In genomic region chr19:38142176-38143035, GRCh38 we compare ENCODE assay signal across 8 cellular contexts.
A peak's percentile ranks its signal among the peaks of the same experiment; 100 is the strongest.
DNase-seq lines count a peak whose midpoint lies in the region; ATAC-seq and TF ChIP-seq lines count a peak whose summit lies in the region.

No MANE protein-coding gene starts in this region.

- H3K4me1 ChIP-seq in mucosa of descending colon (ENCODE audit: low read depth) = no peaks in the 10 kb centered on the region

- H3K4me3 ChIP-seq in mucosa of descending colon = no peak overlapping the region

- DNase-seq in Right ventricle myocardium inferior (ENCODE audit: missing footprints) = no peak
- DNase-seq in cardiac septum (ENCODE audit: low spot score) = no peak
- DNase-seq in NCI-H2227 treated with DMSO at 0.1 percent for 48 hours (lab: John Stamatoyannopoulos, UW) = peak; percentile 98
- peak; percentile 55 to 67 for DNase-seq in activated CD4-positive, alpha-beta T cell treated with anti-CD3 and anti-CD28 coated beads, Interleukin-2, amount 50 U/mL, for 48 hours
- peak; percentile 63 for DNase-seq in epidermal melanocyte (ENCODE audit: insufficient read length, low spot score)
- peak in 2 of 3 donors; percentile 33 to 39 for DNase-seq in mucosa of descending colon
- DNase-seq in stromal cell of bone marrow (ENCODE audit: low read depth) = peak; percentile 20
- no peak for DNase-seq in GDM1 (lab: John Stamatoyannopoulos, UW)

- H3K36me3 ChIP-seq in mucosa of descending colon (ENCODE audit: low read depth) = no peaks in the 10 kb centered on the region

- TF ChIP-seq CTCF in mucosa of descending colon (IDR thresholded peaks at IDR 0.05) = peak; percentile 8

- ATAC-seq in Right ventricle myocardium inferior (peak; percentile 50), mucosa of descending colon (peak; percentile 65)

- H3K9me3 ChIP-seq in mucosa of descending colon = no peaks in the 10 kb centered on the region

- intact Hi-C loops in Right ventricle myocardium inferior (cut with DNase I) = loop anchor here (5.0 kb wide), 1 partner anchor 90 kb away; no protein-coding TSS in a partner anchor
- intact Hi-C loops in cardiac septum (cut with DNase I) = loop anchor here (5.0 to 10.0 kb wide), 2 partner anchors 85 to 182 kb away; no protein-coding TSS in a partner anchor
- intact Hi-C loops in mucosa of descending colon (cut with DNase I, micrococcal nuclease) = no loop called here

Comparison
In these comparisons a context has a peak if more than half of its experiments do, and no peak if none do; other contexts are left out.
1. DNase-seq: peak in NCI-H2227 treated with DMSO at 0.1 percent for 48 hours (single experiment), activated CD4-positive, alpha-beta T cell treated with anti-CD3 and anti-CD28 coated beads, Interleukin-2, amount 50 U/mL, for 48 hours (2 of 2), epidermal melanocyte (single experiment), mucosa of descending colon (2 of 3) and stromal cell of bone marrow (single experiment); none in Right ventricle myocardium inferior (single experiment), cardiac septum (single experiment) and GDM1 (single experiment).
2. intact Hi-C loops: an anchor here in Right ventricle myocardium inferior (5.0 kb wide) and cardiac septum (5.0 to 10.0 kb wide); none called in mucosa of descending colon.